10 cellular contexts compared by ENCODE assay signal in genomic region chr2:37655442-37655841, GRCh38. TPM values are rescaled to one million over a fixed set of nuclear protein-coding genes. Genes with fewer than 3 reads are reported as not detected.
DNase-seq lines count a peak whose midpoint lies in the region; FAIRE-seq and TF ChIP-seq lines count a peak whose summit lies in the region.
"Had no signal": no experiment of that assay in that cellular context is flagged by ENCODE, and none has a peak within 500 bp of the region (broad histone marks: within the 10 kb centered on the region; RNA-seq: fewer than 3 reads in every experiment).

No MANE protein-coding gene starts in this region.

- H3K79me2 ChIP-seq in H1 (ENCODE audit: control insufficient read depth in 1 of 2, insufficient read depth in 2 of 2, low read length in 2 of 2) (peaks cover 2 to 72% of the 10 kb centered on the region in 2 experiments; a peak in 3 of 4 replicates), trophoblast cell (ENCODE audit: control insufficient read depth, insufficient read depth, low read length, poor library complexity) (peaks cover 12% of the 10 kb centered on the region)

- H3K14ac ChIP-seq in H1 (ENCODE audit: insufficient read length) (no peak overlapping the region), trophoblast cell (ENCODE audit: low read length) (peak overlapping the region; percentile 18)

- DNase-seq in NCI-H748 (lab: John Stamatoyannopoulos, UW; ENCODE audit: unreplicated experiment) (peak; percentile 63), H1 (ENCODE audit: low read depth in 1 of 2, low spot score in 2 of 2) (no peak), trophoblast cell (no peak), NCI-H1417 treated with DMSO at 0.1 percent for 48 hours (lab: John Stamatoyannopoulos, UW) (no peak), NCI-H2029 (lab: John Stamatoyannopoulos, UW) (no peak), germinal center (ENCODE audit: low spot score) (no peak)
- no peak for DNase-seq in stimulated activated naive CD4-positive, alpha-beta T cell (lab: John Stamatoyannopoulos, UW)
- DNase-seq: hypothalamus; NK-92 treated with Interleukin-12 subunit alpha and Interleukin-12 subunit beta, amount 100 ng/mL, for 24 hours had no signal

- no peak overlapping the region for H4K91ac ChIP-seq in H1 (replicated peaks; ENCODE audit: insufficient read length, low read length)
- H4K91ac ChIP-seq in trophoblast cell (ENCODE audit: low read depth, low read length), result no peak overlapping the region

- no peak overlapping the region for H2BK15ac ChIP-seq in H1 (ENCODE audit: low read length)

- H3K27ac ChIP-seq in H1 (ENCODE audit: low read depth, low read length) (no peak overlapping the region), trophoblast cell (ENCODE audit: low read depth, low read length) (no peak overlapping the region)

- no peak overlapping the region for H4K12ac ChIP-seq in trophoblast cell (ENCODE audit: low read depth, low read length)

- no peak overlapping the region for H3K56ac ChIP-seq in H1 (replicated peaks; ENCODE audit: insufficient read length, low read depth, low read length)

- POLR2A ChIA-PET in H1 (lab: Charles Lee; ENCODE audit: partially characterized antibody), result interaction anchor here (1.0 to 3.5 kb wide), 7 partner anchors 10 to 241 kb away, joined by 3 to 16 read pairs (median 3); no protein-coding TSS in a partner anchor

- no peak for TF ChIP-seq RAD21 in H1 (IDR thresholded peaks at IDR 0.05 in 1 of 2, conservative IDR thresholded peaks at IDR 0.05 in 1 of 2; ENCODE audit: low read depth in 2 of 2, low read length in 2 of 2)

- H3K36me3 ChIP-seq in H1 (ENCODE audit: control insufficient read depth in 2 of 4, insufficient read depth in 4 of 4, low read length in 3 of 4) (peaks cover 0 to 4% (median 0%) of the 10 kb centered on the region in 4 experiments; a peak in 1 of 8 replicates), trophoblast cell (ENCODE audit: control insufficient read depth in 1 of 2, insufficient read depth in 2 of 2, low read length in 2 of 2) (peaks cover 1 to 8% of the 10 kb centered on the region in 2 experiments)

- H3K4me1 ChIP-seq in H1 (replicated peaks in 1 of 4; ENCODE audit: control insufficient read depth in 3 of 4, insufficient read depth in 4 of 4, low read length in 3 of 4), result peaks cover 17 to 42% (median 40%) of the 10 kb centered on the region in 4 experiments
- peaks cover 30 to 45% of the 10 kb centered on the region in 2 experiments for H3K4me1 ChIP-seq in trophoblast cell (ENCODE audit: control insufficient read depth in 1 of 2, insufficient read depth in 2 of 2, low read length in 2 of 2)

- TF ChIP-seq POLR2A in H1 (IDR thresholded peaks at IDR 0.05; ENCODE audit: control extremely low read depth in 1 of 2, low read depth in 2 of 2, low read length in 2 of 2), result no peak

- 66% methylated on average over 2 of the region's 2 CpGs; no CpG with 5 or more reads in 1 of the 2 experiments for WGBS in H1 (ENCODE audit: extremely low coverage in 1 of 2, insufficient coverage in 1 of 2, insufficient read length in 1 of 2, insufficient replicate concordance in 2 of 2, low coverage in 1 of 2, low lambda C conversion rate in 2 of 2, missing lambda C conversion rate in 1 of 2), 2 experiments
- WGBS in trophoblast cell (ENCODE audit: extremely low coverage, insufficient coverage, insufficient read length), result no CpG with 5 or more reads among the region's 2 CpGs

- H2BK120ac ChIP-seq in H1 (replicated peaks; ENCODE audit: low read depth, low read length) (peak overlapping the region; percentile 21), trophoblast cell (ENCODE audit: insufficient read depth, low read length, poor library complexity) (peak overlapping the region; percentile 5)

- H2BK12ac ChIP-seq in H1 (ENCODE audit: low read depth, low read length) (peak overlapping the region; percentile 69; the same call in 1 of the 2 replicates), trophoblast cell (ENCODE audit: low read length) (peak overlapping the region; percentile 51)

- H4K5ac ChIP-seq in H1 (ENCODE audit: insufficient read length, low read depth, low read length), result no peak overlapping the region

- H3K23ac ChIP-seq in H1 (ENCODE audit: insufficient read length) (no peak overlapping the region), trophoblast cell (ENCODE audit: low read length) (no peak overlapping the region)

- TF ChIP-seq CTCF in GM12875 (IDR thresholded peaks at IDR 0.05; ENCODE audit: borderline replicate concordance, insufficient read depth, low read depth, low read length) (no peak), H1 (IDR thresholded peaks at IDR 0.05; ENCODE audit: control extremely low read depth in 1 of 3, insufficient read depth in 1 of 3, low read depth in 1 of 3, low read length in 3 of 3) (no peak)

- no peak for FAIRE-seq in H1 (lab: Jason Lieb, UNC)

- 0 out of 2 replicates have a peak, but pooled peaks cover 4% of the 10 kb centered on the region for H3K23me2 ChIP-seq in H1 (ENCODE audit: low read depth, low read length)

- no peak overlapping the region; the same call in 1 of the 2 replicates for H2BK5ac ChIP-seq in H1 (ENCODE audit: low read depth, low read length)
- H2BK5ac ChIP-seq in trophoblast cell (ENCODE audit: low read depth, low read length, poor library complexity), result no peak overlapping the region

- H3K9ac ChIP-seq in H1 (replicated peaks in 1 of 4; ENCODE audit: extremely low read depth in 1 of 4, low read depth in 3 of 4, low read length in 3 of 4) (no peak overlapping the region), trophoblast cell (ENCODE audit: low read length) (no peak overlapping the region)

- H2BK20ac ChIP-seq in H1 (ENCODE audit: low read length), result no peak overlapping the region

- H4K8ac ChIP-seq in H1 (ENCODE audit: extremely low read depth, insufficient read depth, low read length) (no peak overlapping the region), trophoblast cell (ENCODE audit: low read depth, low read length) (no peak overlapping the region)

- no peak overlapping the region for H2AFZ ChIP-seq in H1 (ENCODE audit: low read length)
- H2AFZ ChIP-seq in trophoblast cell (ENCODE audit: insufficient read depth, low read length, poor library complexity), result no peak overlapping the region

- TF ChIP-seq EP300 in H1 (IDR thresholded peaks at IDR 0.05; ENCODE audit: borderline replicate concordance in 1 of 2, low read depth in 2 of 2, low read length in 2 of 2), result no peak

- peaks cover 0 to 7% of the 10 kb centered on the region in 2 experiments for H4K20me1 ChIP-seq in H1 (replicated peaks in 1 of 2; ENCODE audit: control insufficient read depth in 1 of 2, insufficient read depth in 2 of 2, low read length in 2 of 2)

- peak overlapping the region; percentile 12 for H3K4me3 ChIP-seq in GM12875 (ENCODE audit: low read depth, low read length)
- peak overlapping the region in 1 of 4 experiments; percentile 41; a peak in 1 of 8 replicates for H3K4me3 ChIP-seq in H1 (ENCODE audit: extremely low read depth in 1 of 4, insufficient read depth in 2 of 4, low read depth in 3 of 4, low read length in 4 of 4)
- H3K4me3 ChIP-seq in trophoblast cell (ENCODE audit: low read depth, low read length), result no peak overlapping the region

- peak overlapping the region; percentile 2; the same call in 1 of the 2 replicates for H3K18ac ChIP-seq in H1 (ENCODE audit: extremely low read depth, low read length)
- no peak overlapping the region for H3K18ac ChIP-seq in trophoblast cell (ENCODE audit: low read length)

- peak overlapping the region; percentile 16 for H3K4ac ChIP-seq in H1 (replicated peaks; ENCODE audit: insufficient read length, low read depth, low read length)
- peak overlapping the region; percentile 29 for H3K4ac ChIP-seq in trophoblast cell (ENCODE audit: low read depth, low read length)

- H2AK5ac ChIP-seq in H1 (ENCODE audit: low read depth, low read length) (no peak overlapping the region; the same call in 1 of the 2 replicates), trophoblast cell (ENCODE audit: low read length) (no peak overlapping the region)

- CTCF ChIA-PET in H1 (lab: Charles Lee; ENCODE audit: partially characterized antibody), result interaction anchor here (0.6 to 2.2 kb wide), 4 partner anchors 12 to 240 kb away, joined by 3 to 4 read pairs (median 4); no protein-coding TSS in a partner anchor

- H3K27me3 ChIP-seq in H1 (replicated peaks in 1 of 4; ENCODE audit: control insufficient read depth in 3 of 4, extremely low read depth in 1 of 4, insufficient read depth in 3 of 4, low read length in 3 of 4) (no peaks in the 10 kb centered on the region; a peak in 1 of 7 replicates), trophoblast cell (ENCODE audit: insufficient read depth, low read length) (no peaks in the 10 kb centered on the region)

- peaks cover 9% of the 10 kb centered on the region; the same call in 1 of the 2 replicates for H3K79me1 ChIP-seq in H1 (ENCODE audit: low read depth, low read length)
- H3K79me1 ChIP-seq in trophoblast cell (ENCODE audit: low read length), result peaks cover 12% of the 10 kb centered on the region

- H3K9me3 ChIP-seq in H1 (ENCODE audit: insufficient read depth in 2 of 2, low read depth in 1 of 2, low read length in 1 of 2) (no peaks in the 10 kb centered on the region), trophoblast cell (ENCODE audit: insufficient read depth, low read depth, low read length) (no peaks in the 10 kb centered on the region)

- H3K4me2 ChIP-seq in H1 (ENCODE audit: insufficient read depth in 1 of 2, low read depth in 2 of 2, low read length in 2 of 2) (peak overlapping the region; percentile 39 to 67), trophoblast cell (ENCODE audit: low read length) (no peak overlapping the region)

TF ChIP-seq in H1, 55 proteins besides CTCF, POLR2A, EP300 and RAD21 (continues in another document):
- TF ChIP-seq TAF1 (IDR thresholded peaks at IDR 0.05; ENCODE audit: low read depth, low read length) (no peak), SAP30 (IDR thresholded peaks at IDR 0.05; ENCODE audit: insufficient read depth, insufficient replicate concordance, low read length) (no peak), CBX8 (IDR thresholded peaks at IDR 0.05; ENCODE audit: borderline replicate concordance, low read depth, low read length) (no peak), TBP (IDR thresholded peaks at IDR 0.05; ENCODE audit: low read depth, low read length) (no peak), RXRA (IDR thresholded peaks at IDR 0.05; ENCODE audit: insufficient read depth, low read depth, low read length) (no peak), CHD1 (IDR thresholded peaks at IDR 0.05; ENCODE audit: low read depth, low read length) (no peak), NANOG (IDR thresholded peaks at IDR 0.05; ENCODE audit: insufficient read depth, low read depth, low read length, poor library complexity, severe bottlenecking) (no peak)

RNA-seq across cellular contexts. Expression of gene CDC42EP3, which starts 16.0 kb away (rescaled TPM):
- total RNA-seq in H1 (2021; fragmentation: NEBNext Ultra II Directional; extraction: Animal tissue kit (Norgen Biotek cat#: 25700)), result 24.7 and 25.2 TPM in 2 replicates
- polyA plus RNA-seq in H1 (2011; rRNA removed), result 18.4 and 19.3 TPM in 2 replicates
- 19.7 TPM for polyA plus RNA-seq in H1 (2011; cell fraction: cytosol; rRNA removed)
- polyA plus RNA-seq in H1 (2011; cell fraction: nucleus; rRNA removed), result 23.3 TPM
- 12.0 to 23.5 TPM (median 15.7 TPM) in 4 replicates for polyA plus RNA-seq in H1 (2012, experiment 1 of 2)
- polyA plus RNA-seq in H1 (2012, experiment 2 of 2), result 7.4 TPM
- 23.5 TPM for polyA plus RNA-seq in H1 (2013, experiment 1 of 2)
- polyA plus RNA-seq in H1 (2013, experiment 2 of 2), result 27.0 TPM
- polyA minus RNA-seq in H1 (2011; rRNA and poly(A)+ RNA removed), result 25.5 and 26.6 TPM in 2 replicates
- 10.1 TPM for polyA minus RNA-seq in H1 (2011; cell fraction: cytosol; rRNA and poly(A)+ RNA removed)
- polyA minus RNA-seq in H1 (2011; cell fraction: nucleus; rRNA and poly(A)+ RNA removed), result 23.3 TPM
- polyA plus RNA-seq in trophoblast cell (2013), result 60.8 TPM in 2 replicates
